ENCODE assay signal across 20 cellular contexts in the genomic region with DNA sequence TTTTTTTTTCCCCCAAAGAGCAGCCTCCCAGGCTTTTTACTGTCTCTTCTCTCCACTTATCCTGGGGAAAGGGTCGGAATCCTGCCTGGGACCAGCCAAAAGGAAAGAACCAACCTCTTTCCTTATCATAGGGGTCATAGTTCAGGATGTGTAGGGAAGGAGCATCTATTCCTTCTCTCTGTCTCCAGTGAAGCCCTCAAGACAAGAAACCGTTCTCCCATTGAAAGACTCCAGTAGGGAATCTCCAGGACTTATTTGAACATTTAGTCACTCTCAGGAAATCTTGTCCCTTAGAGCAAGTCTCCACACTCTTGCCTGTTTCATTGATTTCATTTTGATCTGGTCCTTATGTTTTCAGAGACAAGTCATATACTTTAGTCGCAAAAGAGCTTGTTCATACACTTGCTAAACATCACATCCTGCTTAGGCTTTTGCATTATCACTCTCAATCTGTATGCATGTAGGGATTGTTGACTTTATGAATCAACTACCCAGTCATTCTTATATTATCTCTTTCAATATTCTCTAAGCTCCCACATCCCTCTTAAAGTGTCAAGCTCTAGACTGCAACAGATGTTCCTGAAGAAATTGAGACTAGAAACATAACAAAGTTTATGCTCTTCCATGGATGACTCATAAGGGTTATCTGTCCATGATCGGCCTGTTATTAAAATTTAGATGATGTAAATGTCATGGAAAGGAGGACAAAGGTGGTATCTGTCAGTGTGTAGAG.
A peak's percentile ranks its signal among the peaks of the same experiment; 100 is the strongest.
DNase-seq lines count a peak whose midpoint lies in the region; ATAC-seq, FAIRE-seq and TF ChIP-seq lines count a peak whose summit lies in the region.
"Had no signal": no experiment of that assay in that cellular context is flagged by ENCODE, and none has a peak within 500 bp of the region (broad histone marks: within the 10 kb centered on the region; RNA-seq: fewer than 3 reads in every experiment).

No MANE protein-coding gene starts in this region.

- DNase-seq in HFFc6: peak; percentile 85
- DNase-seq in fibroblast of the conjunctiva (ENCODE audit: low read depth): peak; percentile 26
- DNase-seq in HepG2 (ENCODE audit: low spot score): no peak
- DNase-seq in mammary epithelial cell: no peak
- DNase-seq in type B pancreatic cell (ENCODE audit: extremely low spot score, unreplicated experiment): no peak
- DNase-seq in T-helper 1 cell: no peak
- DNase-seq: activated CD4-positive, CD25-positive, alpha-beta regulatory T cell; activated CD8-positive, alpha-beta memory T cell treated with anti-CD3 and anti-CD28 coated beads for 24 hours; CD4-positive, alpha-beta memory T cell; hippocampal formation; left cardiac atrium; NCI-H1105 treated with DMSO at 0.1 percent for 48 hours; pancreas; tibial artery had no signal

- CTCF ChIA-PET in HepG2 (lab: Yijun Ruan, JAX; ENCODE audit: low intra/inter-chr PET ratio, low total read pairs): no interaction called here
- CTCF ChIA-PET in mammary epithelial cell (lab: Charles Lee; ENCODE audit: low non-redundant PET): no interaction called here

- H2AFZ ChIP-seq in HepG2 (ENCODE audit: low read length) (no peak overlapping the region), mammary epithelial cell (ENCODE audit: low read depth, low read length) (no peak overlapping the region)

- H3K4me1 Mint-ChIP-seq in HFFc6 (ENCODE audit: low read depth): peaks cover 36% of the 10 kb centered on the region
- peaks cover 5% of the 10 kb centered on the region for H3K4me1 Mint-ChIP-seq in type B pancreatic cell (ENCODE audit: unreplicated experiment)
- H3K4me1 Mint-ChIP-seq: activated T-helper 17 cell treated with anti-CD3 and anti-CD28 coated beads, Interleukin-2, amount 50 U/mL, for 72 hours; CD4-positive, alpha-beta memory T cell had no signal

- H3K27ac Mint-ChIP-seq in HFFc6 (peak overlapping the region; percentile 10), type B pancreatic cell (no peak overlapping the region)
- H3K27ac Mint-ChIP-seq: activated T-helper 17 cell treated with anti-CD3 and anti-CD28 coated beads, Interleukin-2, amount 50 U/mL, for 72 hours; CD4-positive, alpha-beta memory T cell; dendritic cell treated with granulocyte-macrophage colony-stimulating factor and Interleukin-4, amounts not matched to agents 40 ng/mL and 50 ng/mL, for 4 days; T-helper 1 cell treated with Interleukin-12 subunit alpha and Interleukin-12 subunit beta and Interleukin-4 antibody, amounts not matched to agents 30 μg/mL and 1 μg/mL, for 36 hours had no signal

- 9% methylated on average over 4 of the region's 4 CpGs for WGBS in HepG2 (ENCODE audit: low lambda C conversion rate)
- WGBS in mammary epithelial cell (ENCODE audit: low coverage, missing lambda C conversion rate): 21% methylated on average over 4 of the region's 4 CpGs

- H3K4me3 ChIP-seq in HepG2 (replicated peaks in 1 of 3; ENCODE audit: insufficient read depth in 1 of 3, low read depth in 2 of 3, low read length in 3 of 3): no peak overlapping the region
- H3K4me3 ChIP-seq in mammary epithelial cell (replicated peaks in 1 of 3; ENCODE audit: insufficient read depth in 1 of 3, low read depth in 2 of 3, low read length in 3 of 3): no peak overlapping the region
- H3K4me3 ChIP-seq: pancreas, tibial artery had no signal

- no peaks in the 10 kb centered on the region for H4K20me1 ChIP-seq in HepG2 (ENCODE audit: insufficient read depth, low read length)
- H4K20me1 ChIP-seq in mammary epithelial cell (ENCODE audit: insufficient read depth, low read length): no peaks in the 10 kb centered on the region

- H3K9me3 Mint-ChIP-seq in HFFc6 (no peaks in the 10 kb centered on the region), type B pancreatic cell (no peaks in the 10 kb centered on the region)
- H3K9me3 Mint-ChIP-seq: activated T-helper 17 cell treated with anti-CD3 and anti-CD28 coated beads, Interleukin-2, amount 50 U/mL, for 72 hours; T-helper 1 cell treated with Interleukin-12 subunit alpha and Interleukin-12 subunit beta and Interleukin-4 antibody, amounts not matched to agents 30 μg/mL and 1 μg/mL, for 36 hours had no signal

- intact Hi-C loops in HepG2 (cut with micrococcal nuclease; ENCODE audit: unreplicated experiment) (no loop called here), mammary epithelial cell (cut with micrococcal nuclease) (no loop called here)

- TF ChIP-seq POLR2A in HepG2 (IDR thresholded peaks at IDR 0.05; ENCODE audit: insufficient read depth in 1 of 2, low read depth in 2 of 2, low read length in 2 of 2): no peak

- H3K27ac ChIP-seq in HepG2 (ENCODE audit: extremely low read length, insufficient read depth, low read length): no peak overlapping the region
- no peak overlapping the region for H3K27ac ChIP-seq in mammary epithelial cell (ENCODE audit: insufficient read depth, low read depth, low read length)
- H3K27ac ChIP-seq: KMS-11, pancreas, tibial artery had no signal

- FAIRE-seq in HepG2 (lab: Jason Lieb, UNC): no peak
- FAIRE-seq: GM12891, pancreas had no signal

- dilution Hi-C loops in mammary epithelial cell (cut with HindIII; ENCODE audit: low sequenced_read_pairs): no loop called here

- no peaks in the 10 kb centered on the region for H3K4me1 ChIP-seq in HepG2 (ENCODE audit: insufficient read depth, low read length)
- no peaks in the 10 kb centered on the region for H3K4me1 ChIP-seq in mammary epithelial cell (ENCODE audit: insufficient read depth, low read length)
- H3K4me1 ChIP-seq: pancreas, tibial artery had no signal

- H3K27me3 Mint-ChIP-seq in HFFc6 (ENCODE audit: insufficient read depth) (peaks cover 22% of the 10 kb centered on the region), type B pancreatic cell (peaks cover 31% of the 10 kb centered on the region)
- H3K27me3 Mint-ChIP-seq: activated T-helper 17 cell treated with anti-CD3 and anti-CD28 coated beads, Interleukin-2, amount 50 U/mL, for 72 hours; CD4-positive, alpha-beta memory T cell; dendritic cell treated with granulocyte-macrophage colony-stimulating factor and Interleukin-4, amounts not matched to agents 40 ng/mL and 50 ng/mL, for 4 days had no signal

- TF ChIP-seq CTCF in HFFc6 (IDR thresholded peaks at IDR 0.05): no peak
- no peak for TF ChIP-seq CTCF in HepG2 (CRISPR knock-in tag; IDR thresholded peaks at IDR 0.05)
- TF ChIP-seq CTCF in mammary epithelial cell (conservative IDR thresholded peaks at IDR 0.05 in 1 of 2, IDR thresholded peaks at IDR 0.05 in 1 of 2; ENCODE audit: extremely low read depth in 1 of 2, insufficient read depth in 1 of 2, low read depth in 1 of 2, low read length in 2 of 2): no peak
- no peak for TF ChIP-seq CTCF in type B pancreatic cell (conservative IDR thresholded peaks at IDR 0.05)

- H3K4me3 Mint-ChIP-seq in HFFc6 (peak overlapping the region; percentile 2; the same call in 1 of the 2 replicates), type B pancreatic cell (no peak overlapping the region)
- H3K4me3 Mint-ChIP-seq: activated T-helper 17 cell treated with anti-CD3 and anti-CD28 coated beads, Interleukin-2, amount 50 U/mL, for 72 hours; CD4-positive, alpha-beta memory T cell; dendritic cell treated with granulocyte-macrophage colony-stimulating factor and Interleukin-4, amounts not matched to agents 40 ng/mL and 50 ng/mL, for 4 days; T-helper 1 cell treated with Interleukin-12 subunit alpha and Interleukin-12 subunit beta and Interleukin-4 antibody, amounts not matched to agents 30 μg/mL and 1 μg/mL, for 36 hours had no signal

- H3K27me3 ChIP-seq in HepG2 (ENCODE audit: control insufficient read depth in 1 of 2, insufficient read depth in 2 of 2, low read length in 2 of 2) (no peaks in the 10 kb centered on the region; a peak in 2 of 5 replicates), mammary epithelial cell (ENCODE audit: insufficient read depth, low read length) (no peaks in the 10 kb centered on the region)
- H3K27me3 ChIP-seq: pancreas, tibial artery had no signal

- no peak overlapping the region for H3K4me2 ChIP-seq in HepG2 (ENCODE audit: low read depth, low read length)
- H3K4me2 ChIP-seq in mammary epithelial cell (ENCODE audit: insufficient read depth, low read depth, low read length): no peak overlapping the region
- H3K4me2 ChIP-seq: KMS-11 had no signal

- no peak for TF ChIP-seq RAD21 in HepG2 (CRISPR knock-in tag; IDR thresholded peaks at IDR 0.05)

- H3K36me3 Mint-ChIP-seq in HFFc6 (ENCODE audit: low read depth) (no peaks in the 10 kb centered on the region), type B pancreatic cell (no peaks in the 10 kb centered on the region)
- H3K36me3 Mint-ChIP-seq: CD4-positive, alpha-beta memory T cell had no signal

- peak; percentile 87 for ATAC-seq in SK-N-SH treated with all-trans-retinoic acid at 6 μM for 48 hours
- ATAC-seq in HepG2: no peak
- ATAC-seq: activated T-helper 17 cell treated with anti-CD3 and anti-CD28 coated beads, Interleukin-2, amount 50 U/mL, for 72 hours; pancreas had no signal

- no peaks in the 10 kb centered on the region for H3K79me2 ChIP-seq in HepG2 (ENCODE audit: insufficient read depth, low read length)
- H3K79me2 ChIP-seq in mammary epithelial cell (ENCODE audit: insufficient read depth, low read length): no peaks in the 10 kb centered on the region

- BruUV-seq in HepG2 (replicated peaks; lab: Mats Ljungman, UMichigan) (no TSS peak), mammary epithelial cell (replicated peaks; lab: Mats Ljungman, UMichigan) (no TSS peak)

- no peaks in the 10 kb centered on the region for H3K9me3 ChIP-seq in HepG2 (ENCODE audit: low read length)
- peaks cover 17% of the 10 kb centered on the region for H3K9me3 ChIP-seq in mammary epithelial cell (replicated peaks; ENCODE audit: insufficient read depth, low read length)
- H3K9me3 ChIP-seq: pancreas, tibial artery had no signal

- H3K9ac ChIP-seq in HepG2 (ENCODE audit: insufficient read depth, low read depth, low read length) (no peak overlapping the region), mammary epithelial cell (ENCODE audit: insufficient read depth, low read length) (no peak overlapping the region)
- H3K9ac ChIP-seq: KMS-11 had no signal

- TF ChIP-seq EP300 in HepG2 (IDR thresholded peaks at IDR 0.05; ENCODE audit: low read depth in 2 of 2, low read length in 2 of 2) (no peak), HepG2 (CRISPR knock-in tag; IDR thresholded peaks at IDR 0.05; ENCODE audit: borderline replicate concordance) (no peak)

- H3K36me3 ChIP-seq in HepG2 (replicated peaks in 1 of 2; ENCODE audit: control insufficient read depth in 1 of 2, insufficient read depth in 2 of 2, low read length in 2 of 2) (no peaks in the 10 kb centered on the region), mammary epithelial cell (ENCODE audit: insufficient read depth, low read length) (no peaks in the 10 kb centered on the region)
- H3K36me3 ChIP-seq: pancreas, tibial artery had no signal

- in situ Hi-C loops in HepG2 (cut with HindIII; ENCODE audit: extremely low pct_ligation_motif_present, low pct_unique_long_range_greater_than_20kb): no loop called here
- in situ Hi-C loops in mammary epithelial cell (cut with MboI; ENCODE audit: low sequenced_read_pairs in 2 of 2): no loop called here

- POLR2A ChIA-PET in HepG2 (lab: Yijun Ruan, JAX): no interaction called here

TF ChIP-seq in SK-N-SH treated with all-trans-retinoic acid at 6 μM for 48 hours, 23 proteins besides CTCF, POLR2A, EP300 and RAD21:
- TF ChIP-seq ISL1 (CRISPR knock-in tag; IDR thresholded peaks at IDR 0.05) (peak; percentile 58), ZC3H10 (CRISPR knock-in tag; IDR thresholded peaks at IDR 0.05) (no peak)
TF ChIP-seq in SK-N-SH treated with all-trans-retinoic acid at 6 μM for 48 hours: peak in this region for 1.

Comparison
In these comparisons a context has a peak if more than half of its experiments do, and no peak if none do; other contexts are left out.
1. DNase-seq: peak in HFFc6 (single experiment) and fibroblast of the conjunctiva (single experiment); none in HepG2 (single experiment), mammary epithelial cell (single experiment), type B pancreatic cell (single experiment) and T-helper 1 cell (0 of 5).